7 cellular contexts compared by ENCODE assay signal in genomic region chr16:67393790-67394270, GRCh38. TPM values are rescaled to one million over a fixed set of nuclear protein-coding genes. Genes with fewer than 3 reads are reported as not detected.
A peak's percentile ranks its signal among the peaks of the same experiment; 100 is the strongest.
DNase-seq lines count a peak whose midpoint lies in the region; ATAC-seq and TF ChIP-seq lines count a peak whose summit lies in the region.

No MANE protein-coding gene starts in this region.

- no peak overlapping the region for H3K27ac Mint-ChIP-seq in activated naive CD8-positive, alpha-beta T cell treated with anti-CD3 and anti-CD28 coated beads, Interleukin-2, amount 10 ng/mL, durations not matched to agents 7 days and 5 days

- H3K4me1 ChIP-seq in skeletal muscle tissue (ENCODE audit: control insufficient read depth in 3 of 3, insufficient read depth in 3 of 3, low read length in 3 of 3) = peaks cover 68 to 86% (median 77%) of the 10 kb centered on the region in 3 donors

- H3K4me3 Mint-ChIP-seq in activated naive CD8-positive, alpha-beta T cell treated with anti-CD3 and anti-CD28 coated beads, Interleukin-2, amount 10 ng/mL, durations not matched to agents 7 days and 5 days = peak overlapping the region; percentile 16

- no peaks in the 10 kb centered on the region for H3K9me3 Mint-ChIP-seq in activated naive CD8-positive, alpha-beta T cell treated with anti-CD3 and anti-CD28 coated beads, Interleukin-2, amount 10 ng/mL, durations not matched to agents 7 days and 5 days

- peaks cover 4% of the 10 kb centered on the region for H3K4me1 Mint-ChIP-seq in activated naive CD8-positive, alpha-beta T cell treated with anti-CD3 and anti-CD28 coated beads, Interleukin-2, amount 10 ng/mL, durations not matched to agents 7 days and 5 days

- no peak for TF ChIP-seq CTCF in GM13977 (IDR thresholded peaks at IDR 0.05; ENCODE audit: extremely low read depth, insufficient read depth, missing control alignments)

- peak overlapping the region; percentile 43 to 72 (median 56) for H3K9ac ChIP-seq in skeletal muscle tissue (ENCODE audit: low read depth in 1 of 3, low read length in 3 of 3)

- no peaks in the 10 kb centered on the region for H3K27me3 ChIP-seq in skeletal muscle tissue (ENCODE audit: control insufficient read depth in 3 of 3, insufficient read depth in 3 of 3, low read length in 3 of 3)

- POLR2A ChIA-PET in activated naive CD8-positive, alpha-beta T cell treated with anti-CD3 and anti-CD28 coated beads, Interleukin-2, amount 10 ng/mL, durations not matched to agents 7 days and 5 days (lab: Charles Lee) = no interaction called here

- no peak for ATAC-seq in activated naive CD8-positive, alpha-beta T cell treated with anti-CD3 and anti-CD28 coated beads, Interleukin-2, amount 10 ng/mL, durations not matched to agents 7 days and 5 days (ENCODE audit: low read depth)
- ATAC-seq in GM21723 (IDR thresholded peaks at IDR 0.05; ENCODE audit: unreplicated experiment) = no peak

- H3K9me3 ChIP-seq in iPS-18c (ENCODE audit: control insufficient read depth, insufficient read depth, low read length) (peaks cover 2% of the 10 kb centered on the region), skeletal muscle tissue (ENCODE audit: control insufficient read depth in 3 of 3, low read length in 3 of 3) (no peaks in the 10 kb centered on the region)

- H3K27me3 Mint-ChIP-seq in activated naive CD8-positive, alpha-beta T cell treated with anti-CD3 and anti-CD28 coated beads, Interleukin-2, amount 10 ng/mL, durations not matched to agents 7 days and 5 days = peaks cover 32% of the 10 kb centered on the region

- H3K4me3 ChIP-seq in iPS-18c (ENCODE audit: insufficient read depth, low read depth, low read length) (peak overlapping the region; percentile 34), skeletal muscle tissue (ENCODE audit: low read length in 3 of 3) (peak overlapping the region in 2 of 3 donors; percentile 62 to 83)

- in situ Hi-C loops in GM13977 (cut with MboI; ENCODE audit: low pct_unique_long_range_greater_than_20kb, low sequenced_read_pairs, unreplicated experiment) = no loop called here

- H3K36me3 ChIP-seq in skeletal muscle tissue (ENCODE audit: control insufficient read depth in 3 of 3, insufficient read depth in 3 of 3, low read length in 3 of 3) = no peaks in the 10 kb centered on the region

- peak; percentile 33 for DNase-seq in GM13977 (ENCODE audit: low spot score)
- DNase-seq in activated naive CD8-positive, alpha-beta T cell treated with anti-CD3 and anti-CD28 coated beads, Interleukin-2, amount 10 ng/mL, durations not matched to agents 7 days and 5 days = no peak
- DNase-seq in SKM-1 (lab: John Stamatoyannopoulos, UW; ENCODE audit: unreplicated experiment) = no peak
- no peak for DNase-seq in NCI-H748 (lab: John Stamatoyannopoulos, UW; ENCODE audit: unreplicated experiment)

- no peaks in the 10 kb centered on the region for H3K36me3 Mint-ChIP-seq in activated naive CD8-positive, alpha-beta T cell treated with anti-CD3 and anti-CD28 coated beads, Interleukin-2, amount 10 ng/mL, durations not matched to agents 7 days and 5 days

- peak overlapping the region; percentile 80 for H3K27ac ChIP-seq in skeletal muscle tissue (ENCODE audit: low read depth, low read length)

RNA-seq across cellular contexts. Expression of gene TPPP3, which starts 0.5 kb away (rescaled TPM):
- total RNA-seq in activated naive CD8-positive, alpha-beta T cell treated with anti-CD3 and anti-CD28 coated beads, Interleukin-2, amount 10 ng/mL, durations not matched to agents 7 days and 5 days = not detected
- total RNA-seq in skeletal muscle tissue = 135 TPM

RNA-seq across cellular contexts. Expression of gene ZDHHC1, which starts 22.4 kb away (rescaled TPM):
- under 1 TPM; 0.36 to 0.40 TPM for total RNA-seq in activated naive CD8-positive, alpha-beta T cell treated with anti-CD3 and anti-CD28 coated beads, Interleukin-2, amount 10 ng/mL, durations not matched to agents 7 days and 5 days
- total RNA-seq in skeletal muscle tissue = 11.5 TPM

RNA-seq across cellular contexts. Expression of gene HSD11B2, which starts 37.1 kb away (rescaled TPM):
- not detected for total RNA-seq in activated naive CD8-positive, alpha-beta T cell treated with anti-CD3 and anti-CD28 coated beads, Interleukin-2, amount 10 ng/mL, durations not matched to agents 7 days and 5 days
- 2.6 TPM for total RNA-seq in skeletal muscle tissue

Comparison
In these comparisons a context has a peak if more than half of its experiments do, and no peak if none do; other contexts are left out.
1. RNA of gene TPPP3, which starts 0.5 kb away (total RNA-seq): 135 TPM in skeletal muscle tissue (single experiment); not detected in activated naive CD8-positive, alpha-beta T cell treated with anti-CD3 and anti-CD28 coated beads, Interleukin-2, amount 10 ng/mL, durations not matched to agents 7 days and 5 days; every median in the first group is over 100 times any median in the second.